22 cellular contexts compared by ENCODE assay signal in the genomic region with DNA sequence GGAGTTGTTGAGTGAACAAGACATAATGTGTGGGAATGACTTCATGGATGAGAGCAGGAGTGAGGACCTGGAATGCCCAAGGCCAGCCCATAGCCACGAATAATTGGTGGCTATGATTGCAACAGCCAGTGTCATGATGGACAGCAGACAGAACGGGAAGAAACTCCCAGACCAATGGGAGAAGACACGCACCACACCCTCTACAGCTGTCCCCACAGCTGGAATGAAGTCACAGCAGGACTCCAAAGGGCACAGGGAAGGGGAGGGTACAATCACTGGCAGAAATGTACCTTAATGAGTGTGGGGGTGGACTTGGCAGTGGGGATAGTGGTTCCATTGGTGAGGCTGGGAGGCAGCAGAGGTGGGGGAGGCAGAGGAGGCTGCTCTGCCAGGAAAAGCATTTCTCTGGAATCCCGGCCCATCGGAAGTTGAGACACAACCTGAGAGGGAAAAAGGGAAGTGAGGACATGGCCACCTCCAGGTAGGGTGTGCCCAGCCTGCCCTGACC. TPM values are rescaled to one million over a fixed set of nuclear protein-coding genes. Genes with fewer than 3 reads are reported as not detected.
DNase-seq lines count a peak whose midpoint lies in the region; ATAC-seq, FAIRE-seq and TF ChIP-seq lines count a peak whose summit lies in the region.
"Had no signal": no experiment of that assay in that cellular context is flagged by ENCODE, and none has a peak within 500 bp of the region (broad histone marks: within the 10 kb centered on the region; RNA-seq: fewer than 3 reads in every experiment).

No MANE protein-coding gene starts in this region.

- H4K20me1 ChIP-seq in astrocyte (ENCODE audit: insufficient read depth, low read length): peaks cover 90% of the 10 kb centered on the region

- H3K4me3 ChIP-seq in astrocyte (ENCODE audit: insufficient read depth, low read depth, low read length) (no peak overlapping the region), neutrophil (ENCODE audit: low read depth in 1 of 2, low read length in 1 of 2) (no peak overlapping the region)
- H3K4me3 ChIP-seq: ascending aorta had no signal

- H2AFZ ChIP-seq in astrocyte (ENCODE audit: low read depth, low read length): no peak overlapping the region

- H3K9me3 ChIP-seq in astrocyte (ENCODE audit: insufficient read depth, low read depth, low read length): no peaks in the 10 kb centered on the region
- no peaks in the 10 kb centered on the region for H3K9me3 ChIP-seq in neutrophil
- H3K9me3 ChIP-seq: ascending aorta had no signal

- H3K4me3 Mint-ChIP-seq in T-helper 1 cell treated with Interleukin-12 subunit alpha and Interleukin-12 subunit beta and Interleukin-4 antibody, amounts not matched to agents 30 μg/mL and 1 μg/mL, for 36 hours: no peak overlapping the region
- H3K4me3 Mint-ChIP-seq in astrocyte (ENCODE audit: unreplicated experiment): no peak overlapping the region
- H3K4me3 Mint-ChIP-seq: activated CD4-positive, alpha-beta memory T cell treated with anti-CD3 and anti-CD28 coated beads for 36 hours; activated T-helper 1 cell treated with anti-CD3 and anti-CD28 coated beads, Interleukin-12 subunit alpha, Interleukin-12 subunit beta, Interleukin-2, Interleukin-4 antibody, amounts not matched to agents 30 ng/mL and 10 ng/mL and 1 ng/mL, durations not matched to agents 14 hours and 24 hours and 36 hours; HFFc6 had no signal

- no peak for ATAC-seq in GM19463 (IDR thresholded peaks at IDR 0.05; ENCODE audit: unreplicated experiment)
- ATAC-seq: foreskin keratinocyte, sciatic nerve had no signal

- peak overlapping the region; percentile 6 for H3K27ac Mint-ChIP-seq in T-helper 1 cell treated with Interleukin-12 subunit alpha and Interleukin-12 subunit beta and Interleukin-4 antibody, amounts not matched to agents 30 μg/mL and 1 μg/mL, for 36 hours
- peak overlapping the region; percentile 19 for H3K27ac Mint-ChIP-seq in astrocyte (ENCODE audit: unreplicated experiment)
- H3K27ac Mint-ChIP-seq: activated CD4-positive, alpha-beta memory T cell treated with anti-CD3 and anti-CD28 coated beads for 36 hours; HFFc6 had no signal

- no peaks in the 10 kb centered on the region for H3K27me3 Mint-ChIP-seq in T-helper 1 cell treated with Interleukin-12 subunit alpha and Interleukin-12 subunit beta and Interleukin-4 antibody, amounts not matched to agents 30 μg/mL and 1 μg/mL, for 36 hours (ENCODE audit: low read depth)
- H3K27me3 Mint-ChIP-seq in astrocyte (ENCODE audit: low read depth, unreplicated experiment): no peaks in the 10 kb centered on the region
- H3K27me3 Mint-ChIP-seq: activated CD4-positive, alpha-beta memory T cell treated with anti-CD3 and anti-CD28 coated beads for 36 hours had no signal

- no peaks in the 10 kb centered on the region for H3K27me3 ChIP-seq in astrocyte (ENCODE audit: insufficient read depth, low read length)
- no peaks in the 10 kb centered on the region for H3K27me3 ChIP-seq in neutrophil
- H3K27me3 ChIP-seq: ascending aorta, foreskin keratinocyte had no signal

- no peaks in the 10 kb centered on the region for H3K9me3 Mint-ChIP-seq in T-helper 1 cell treated with Interleukin-12 subunit alpha and Interleukin-12 subunit beta and Interleukin-4 antibody, amounts not matched to agents 30 μg/mL and 1 μg/mL, for 36 hours
- peaks cover 2% of the 10 kb centered on the region for H3K9me3 Mint-ChIP-seq in astrocyte (ENCODE audit: unreplicated experiment)
- H3K9me3 Mint-ChIP-seq: activated CD4-positive, alpha-beta memory T cell treated with anti-CD3 and anti-CD28 coated beads for 36 hours; activated T-helper 1 cell treated with anti-CD3 and anti-CD28 coated beads, Interleukin-12 subunit alpha, Interleukin-12 subunit beta, Interleukin-2, Interleukin-4 antibody, amounts not matched to agents 30 ng/mL and 10 ng/mL and 1 ng/mL, durations not matched to agents 14 hours and 24 hours and 36 hours; HFFc6 had no signal

- peaks cover 12% of the 10 kb centered on the region for H3K4me1 Mint-ChIP-seq in T-helper 1 cell treated with Interleukin-12 subunit alpha and Interleukin-12 subunit beta and Interleukin-4 antibody, amounts not matched to agents 30 μg/mL and 1 μg/mL, for 36 hours (ENCODE audit: low read depth)
- H3K4me1 Mint-ChIP-seq in astrocyte (ENCODE audit: low read depth, unreplicated experiment): peaks cover 13% of the 10 kb centered on the region

- H3K4me2 ChIP-seq in astrocyte (ENCODE audit: low read length): no peak overlapping the region

- H3K4me1 ChIP-seq in astrocyte (ENCODE audit: insufficient read depth, low read length) (peaks cover 9% of the 10 kb centered on the region), neutrophil (ENCODE audit: control insufficient read depth in 1 of 2, insufficient read depth in 1 of 2, low read depth in 1 of 2, low read length in 1 of 2) (peaks cover 0 to 12% of the 10 kb centered on the region in 2 experiments)
- H3K4me1 ChIP-seq: ascending aorta, foreskin keratinocyte had no signal

- no peak overlapping the region for H3K27ac ChIP-seq in astrocyte (ENCODE audit: low read depth, low read length)
- H3K27ac ChIP-seq in neutrophil: peak overlapping the region; percentile 54
- H3K27ac ChIP-seq: 22Rv1, ascending aorta, foreskin keratinocyte had no signal

- H3K36me3 ChIP-seq in astrocyte (ENCODE audit: insufficient read depth, low read length) (peaks cover 40% of the 10 kb centered on the region), neutrophil (peaks cover 100% of the 10 kb centered on the region)

- no peak overlapping the region for H3K9ac ChIP-seq in astrocyte (ENCODE audit: low read length)

- peaks cover 38% of the 10 kb centered on the region for H3K79me2 ChIP-seq in astrocyte (ENCODE audit: insufficient read depth, low read length)

- peaks cover 38% of the 10 kb centered on the region for H3K36me3 Mint-ChIP-seq in T-helper 1 cell treated with Interleukin-12 subunit alpha and Interleukin-12 subunit beta and Interleukin-4 antibody, amounts not matched to agents 30 μg/mL and 1 μg/mL, for 36 hours (ENCODE audit: low read depth)
- peaks cover 38% of the 10 kb centered on the region for H3K36me3 Mint-ChIP-seq in astrocyte (ENCODE audit: low read depth, unreplicated experiment)

- FAIRE-seq in astrocyte (lab: Jason Lieb, UNC): no peak
- FAIRE-seq: colon, endothelial cell of umbilical vein, TTC549 had no signal

- TF ChIP-seq CTCF in astrocyte (IDR thresholded peaks at IDR 0.05; ENCODE audit: insufficient read depth, low read depth, low read length): no peak
- TF ChIP-seq CTCF in neutrophil (IDR thresholded peaks at IDR 0.05): no peak

- DNase-seq in T-helper 1 cell (no peak), CD1c-positive myeloid dendritic cell (ENCODE audit: extremely low spot score) (peak; percentile 80), astrocyte (ENCODE audit: low read depth) (no peak), COR-L47 (lab: John Stamatoyannopoulos, UW) (no peak)
- DNase-seq in stimulated activated CD8-positive, alpha-beta memory T cell treated with anti-CD3 and anti-CD28 coated beads, Interleukin-4, amount 100 ng/mL, for 48 hours: no peak
- DNase-seq: activated CD4-positive, alpha-beta memory T cell treated with anti-CD3 and anti-CD28 coated beads for 36 hours; foreskin keratinocyte; HFFc6; NCI-H2029; NCI-H524 treated with DMSO at 0.1 percent for 48 hours; OCI-M1; stimulated activated CD4-positive, alpha-beta T cell treated with anti-CD3 and anti-CD28 coated beads, Interleukin-4, amount 100 ng/mL, for 1 hour had no signal

RNA-seq across cellular contexts. Expression of a gene that starts 52.9 kb away (rescaled TPM):
- total RNA-seq in astrocyte: 69.5 and 70.9 TPM in 2 replicates
